In genomic region chr2:126224766-126225165, GRCh38 we compare ENCODE assay signal across 38 cellular contexts.
"Had no signal": no experiment of that assay in that cellular context is flagged by ENCODE, and none has a peak within 500 bp of the region (broad histone marks: within the 10 kb centered on the region; RNA-seq: fewer than 3 reads in every experiment).

No MANE protein-coding gene starts in this region.

- H3K9me3 Mint-ChIP-seq: activated naive CD4-positive, alpha-beta T cell treated with anti-CD3 and anti-CD28 coated beads, Interleukin-2, amount 10 ng/mL, durations not matched to agents 7 days and 5 days; activated naive CD8-positive, alpha-beta T cell treated with anti-CD3 and anti-CD28 coated beads, Interleukin-2, amount 10 ng/mL, durations not matched to agents 7 days and 5 days; activated naive CD8-positive, alpha-beta T cell treated with anti-CD3 and anti-CD28 coated beads, Interleukin-2, amount 50 U/mL, for 24 hours; activated T-helper 1 cell treated with anti-CD3 and anti-CD28 coated beads, Interleukin-12 subunit alpha, Interleukin-12 subunit beta, Interleukin-2, Interleukin-4 antibody, amounts not matched to agents 30 ng/mL and 10 ng/mL and 1 ng/mL, durations not matched to agents 14 hours and 24 hours and 36 hours; activated T-helper 2 cell treated with anti-CD3 and anti-CD28 coated beads, Interferon-gamma antibody, Interleukin-2, Interleukin-4, amounts not matched to agents 10 μg/mL and 5 μg/mL and 100 μg/mL, durations not matched to agents 14 hours and 24 hours and 36 hours had no signal

- H3K4me3 Mint-ChIP-seq: activated naive CD4-positive, alpha-beta T cell treated with anti-CD3 and anti-CD28 coated beads for 36 hours; activated naive CD4-positive, alpha-beta T cell treated with anti-CD3 and anti-CD28 coated beads, Interleukin-2, amount 10 ng/mL, durations not matched to agents 7 days and 5 days; activated naive CD4-positive, alpha-beta T cell treated with anti-CD3 and anti-CD28 coated beads, Interleukin-2, amount 50 U/mL, for 24 hours; activated naive CD8-positive, alpha-beta T cell; activated naive CD8-positive, alpha-beta T cell treated with anti-CD3 and anti-CD28 coated beads for 36 hours; activated naive CD8-positive, alpha-beta T cell treated with anti-CD3 and anti-CD28 coated beads, Interleukin-2, amount 10 ng/mL, durations not matched to agents 7 days and 5 days; activated naive CD8-positive, alpha-beta T cell treated with anti-CD3 and anti-CD28 coated beads, Interleukin-2, amount 50 U/mL, for 24 hours; activated T-cell treated with anti-CD3 and anti-CD28 coated beads, Interleukin-2, amount 50 U/mL, for 24 hours; activated T-cell treated with anti-CD3 and anti-CD28 coated beads, Interleukin-2, amount 50 U/mL, for 4 hours; activated T-cell treated with anti-CD3 and anti-CD28 coated beads, Interleukin-2, amount 50 U/mL, for 72 hours; activated T-helper 1 cell treated with anti-CD3 and anti-CD28 coated beads, Interleukin-12 subunit alpha, Interleukin-12 subunit beta, Interleukin-2, Interleukin-4 antibody, amounts not matched to agents 30 ng/mL and 10 ng/mL and 1 ng/mL, durations not matched to agents 14 hours and 24 hours and 36 hours; activated T-helper 17 cell treated with anti-CD3 and anti-CD28 coated beads, Interleukin-2, amount 50 U/mL, for 72 hours; brain; central memory CD8-positive, alpha-beta T cell had no signal

- H3K4me1 ChIP-seq: adrenal gland, ascending aorta, body of pancreas, breast epithelium had no signal

- H3K4me3 ChIP-seq: adrenal gland, ascending aorta, body of pancreas, breast epithelium, cardiac muscle cell had no signal

- H3K4me1 Mint-ChIP-seq: activated naive CD4-positive, alpha-beta T cell treated with anti-CD3 and anti-CD28 coated beads, Interleukin-2, amount 10 ng/mL, durations not matched to agents 7 days and 5 days; activated naive CD4-positive, alpha-beta T cell treated with anti-CD3 and anti-CD28 coated beads, Interleukin-2, amount 50 U/mL, for 24 hours; activated naive CD8-positive, alpha-beta T cell treated with anti-CD3 and anti-CD28 coated beads for 36 hours; activated naive CD8-positive, alpha-beta T cell treated with anti-CD3 and anti-CD28 coated beads, Interleukin-2, amount 10 ng/mL, durations not matched to agents 7 days and 5 days; activated naive CD8-positive, alpha-beta T cell treated with anti-CD3 and anti-CD28 coated beads, Interleukin-2, amount 50 U/mL, for 24 hours; activated T-helper 17 cell treated with anti-CD3 and anti-CD28 coated beads, Interleukin-2, amount 50 U/mL, for 72 hours; brain; central memory CD8-positive, alpha-beta T cell had no signal

- DNase-seq: activated effector memory CD4-positive, alpha-beta T cell treated with anti-CD3 and anti-CD28 coated beads, Interleukin-2, amount 50 U/mL, for 16 hours; activated effector memory CD4-positive, alpha-beta T cell treated with Interleukin-2 at 50 U/mL for 16 hours; activated gamma-delta T cell; activated gamma-delta T cell treated with Interleukin-2 at 50 U/mL for 16 hours; activated naive CD4-positive, alpha-beta T cell; activated naive CD4-positive, alpha-beta T cell treated with anti-CD3 and anti-CD28 coated beads for 36 hours; activated naive CD4-positive, alpha-beta T cell treated with anti-CD3 and anti-CD28 coated beads, Interleukin-2, amount 10 ng/mL, durations not matched to agents 7 days and 5 days; activated naive CD4-positive, alpha-beta T cell treated with anti-CD3 and anti-CD28 coated beads, Interleukin-2, amount 50 U/mL, for 16 hours; activated naive CD4-positive, alpha-beta T cell treated with Interleukin-2 at 50 U/mL for 16 hours; activated naive CD8-positive, alpha-beta T cell treated with anti-CD3 and anti-CD28 coated beads for 36 hours; activated naive CD8-positive, alpha-beta T cell treated with anti-CD3 and anti-CD28 coated beads, Interleukin-2, amount 10 ng/mL, durations not matched to agents 7 days and 5 days; activated naive CD8-positive, alpha-beta T cell treated with anti-CD3 and anti-CD28 coated beads, Interleukin-2, amount 50 U/mL, for 24 hours; activated T-cell treated with anti-CD3 and anti-CD28 coated beads, Interleukin-2, amount 50 U/mL, for 1 hour; activated T-cell treated with anti-CD3 and anti-CD28 coated beads, Interleukin-2, amount 50 U/mL, for 24 hours; activated T-cell treated with anti-CD3 and anti-CD28 coated beads, Interleukin-2, amount 50 U/mL, for 4 hours; activated T-cell treated with anti-CD3 and anti-CD28 coated beads, Interleukin-2, amount 50 U/mL, for 48 hours; activated T-cell treated with anti-CD3 and anti-CD28 coated beads, Interleukin-2, amount 50 U/mL, for 72 hours; adrenal gland; amniotic stem cell; amygdala; anterior cingulate cortex; aorta; body of pancreas; brain microvascular endothelial cell; caudate nucleus; central memory CD4-positive, alpha-beta T cell; cerebellar nuclear complex had no signal

- H3K36me3 ChIP-seq: adrenal gland, ascending aorta, brain microvascular endothelial cell, breast epithelium, cardiac muscle cell had no signal

- H3K9me3 ChIP-seq: adrenal gland, body of pancreas had no signal

- H3K36me3 Mint-ChIP-seq: activated naive CD4-positive, alpha-beta T cell treated with anti-CD3 and anti-CD28 coated beads, Interleukin-2, amount 10 ng/mL, durations not matched to agents 7 days and 5 days; activated naive CD4-positive, alpha-beta T cell treated with anti-CD3 and anti-CD28 coated beads, Interleukin-2, amount 50 U/mL, for 24 hours; activated naive CD4-positive, alpha-beta T cell treated with anti-CD3 and anti-CD28 coated beads, Interleukin-2, amount 50 U/mL, for 72 hours; activated naive CD8-positive, alpha-beta T cell; activated naive CD8-positive, alpha-beta T cell treated with anti-CD3 and anti-CD28 coated beads for 36 hours; activated naive CD8-positive, alpha-beta T cell treated with anti-CD3 and anti-CD28 coated beads, Interleukin-2, amount 10 ng/mL, durations not matched to agents 7 days and 5 days; brain had no signal

- H3K27me3 ChIP-seq: adrenal gland, ascending aorta, body of pancreas, brain microvascular endothelial cell, breast epithelium, cardiac muscle cell had no signal

- H3K27ac Mint-ChIP-seq: activated naive CD4-positive, alpha-beta T cell treated with anti-CD3 and anti-CD28 coated beads for 36 hours; activated naive CD4-positive, alpha-beta T cell treated with anti-CD3 and anti-CD28 coated beads, Interleukin-2, amount 10 ng/mL, durations not matched to agents 7 days and 5 days; activated naive CD4-positive, alpha-beta T cell treated with anti-CD3 and anti-CD28 coated beads, Interleukin-2, amount 50 U/mL, for 24 hours; activated naive CD4-positive, alpha-beta T cell treated with anti-CD3 and anti-CD28 coated beads, Interleukin-2, amount 50 U/mL, for 72 hours; activated naive CD8-positive, alpha-beta T cell; activated naive CD8-positive, alpha-beta T cell treated with anti-CD3 and anti-CD28 coated beads for 36 hours; activated naive CD8-positive, alpha-beta T cell treated with anti-CD3 and anti-CD28 coated beads, Interleukin-2, amount 10 ng/mL, durations not matched to agents 7 days and 5 days; activated naive CD8-positive, alpha-beta T cell treated with anti-CD3 and anti-CD28 coated beads, Interleukin-2, amount 50 U/mL, for 24 hours; activated T-cell treated with anti-CD3 and anti-CD28 coated beads, Interleukin-2, amount 50 U/mL, for 24 hours; activated T-cell treated with anti-CD3 and anti-CD28 coated beads, Interleukin-2, amount 50 U/mL, for 72 hours; activated T-helper 1 cell treated with anti-CD3 and anti-CD28 coated beads, Interleukin-12 subunit alpha, Interleukin-12 subunit beta, Interleukin-2, Interleukin-4 antibody, amounts not matched to agents 30 ng/mL and 10 ng/mL and 1 ng/mL, durations not matched to agents 14 hours and 24 hours and 36 hours; activated T-helper 17 cell treated with anti-CD3 and anti-CD28 coated beads, Interleukin-2, amount 50 U/mL, for 72 hours; activated T-helper 2 cell treated with anti-CD3 and anti-CD28 coated beads, Interferon-gamma antibody, Interleukin-2, Interleukin-4, amounts not matched to agents 10 μg/mL and 5 μg/mL and 100 μg/mL, durations not matched to agents 14 hours and 24 hours and 36 hours; brain had no signal

- H3K27me3 Mint-ChIP-seq: activated naive CD4-positive, alpha-beta T cell treated with anti-CD3 and anti-CD28 coated beads, Interleukin-2, amount 10 ng/mL, durations not matched to agents 7 days and 5 days; activated naive CD8-positive, alpha-beta T cell; activated naive CD8-positive, alpha-beta T cell treated with anti-CD3 and anti-CD28 coated beads for 36 hours; activated naive CD8-positive, alpha-beta T cell treated with anti-CD3 and anti-CD28 coated beads, Interleukin-2, amount 10 ng/mL, durations not matched to agents 7 days and 5 days; activated naive CD8-positive, alpha-beta T cell treated with anti-CD3 and anti-CD28 coated beads, Interleukin-2, amount 50 U/mL, for 24 hours; activated T-cell treated with anti-CD3 and anti-CD28 coated beads, Interleukin-2, amount 50 U/mL, for 24 hours; central memory CD8-positive, alpha-beta T cell had no signal
